Comparison of ENCODE assay signal across 8 cellular contexts in genomic region chr3:58332575-58333179, GRCh38.
A peak's percentile ranks its signal among the peaks of the same experiment; 100 is the strongest.
DNase-seq lines count a peak whose midpoint lies in the region; TF ChIP-seq lines count a peak whose summit lies in the region.

Gene PXK (plus strand): TSS chr3:58332892. CDS start chr3:58332989, 97 bp downstream.

- peak; percentile 59 for TF ChIP-seq POLR2A in GM15510 (IDR thresholded peaks at IDR 0.05; ENCODE audit: borderline replicate concordance, extremely low read depth, insufficient read length)

- no peak for TF ChIP-seq CTCF in HFF-Myc (IDR thresholded peaks at IDR 0.05; ENCODE audit: low read depth, low read length, missing control alignments)

- no peak for DNase-seq in HFF-Myc (ENCODE audit: extremely low read depth, low read depth)
- DNase-seq in NCI-H1048 (lab: John Stamatoyannopoulos, UW) = peak; percentile 21
- DNase-seq in activated CD4-positive, alpha-beta T cell treated with anti-CD3 and anti-CD28 coated beads for 1 hour = peak; percentile 65
- DNase-seq in cerebellar cortex (ENCODE audit: low spot score) = peak; percentile 75
- DNase-seq in islet precursor cell = peak; percentile 84
- peak; percentile 78 for DNase-seq in stimulated activated CD4-positive, alpha-beta T cell treated with anti-CD3 and anti-CD28 coated beads, Interleukin-12 subunit alpha, Interleukin-12 subunit beta, amount 100 ng/mL, for 4 hours
- no peak for DNase-seq in NCI-H1436 (lab: John Stamatoyannopoulos, UW)

- peak within 1 kb of the TSS; percentile 69 for H3K4me3 ChIP-seq in HFF-Myc (replicated peaks; ENCODE audit: low read depth, low read length)

Comparison
In these comparisons a context has a peak if more than half of its experiments do, and no peak if none do; other contexts are left out.
1. DNase-seq: peak in NCI-H1048 (single experiment), activated CD4-positive, alpha-beta T cell treated with anti-CD3 and anti-CD28 coated beads for 1 hour (single experiment), cerebellar cortex (single experiment), islet precursor cell (single experiment) and stimulated activated CD4-positive, alpha-beta T cell treated with anti-CD3 and anti-CD28 coated beads, Interleukin-12 subunit alpha, Interleukin-12 subunit beta, amount 100 ng/mL, for 4 hours (single experiment); none in HFF-Myc (single experiment) and NCI-H1436 (single experiment).